In genomic region chr22:48714231-48714630, GRCh38 we compare ENCODE assay signal across 24 cellular contexts.
"Had no signal": no experiment of that assay in that cellular context is flagged by ENCODE, and none has a peak within 500 bp of the region (broad histone marks: within the 10 kb centered on the region; RNA-seq: fewer than 3 reads in every experiment).

No MANE protein-coding gene starts in this region.

- H3K27ac ChIP-seq: brain microvascular endothelial cell, foreskin keratinocyte, heart right ventricle, neural progenitor cell, right lobe of liver, stomach, thyroid gland, upper lobe of left lung had no signal

- DNase-seq: activated CD4-positive, alpha-beta memory T cell treated with anti-CD3 and anti-CD28 coated beads, Interleukin-2, amount 10 ng/mL, durations not matched to agents 7 days and 5 days; activated CD4-positive, alpha-beta T cell treated with anti-CD3 and anti-CD28 coated beads for 1 hour; activated CD4-positive, alpha-beta T cell treated with anti-CD3 and anti-CD28 coated beads, Interleukin-2, amount 10 ng/mL, durations not matched to agents 7 days and 5 days; activated CD8-positive, alpha-beta memory T cell treated with anti-CD3 and anti-CD28 coated beads, Interleukin-2, amount 50 U/mL, for 48 hours; activated naive CD8-positive, alpha-beta T cell treated with anti-CD3 and anti-CD28 coated beads, Interleukin-2, amount 10 ng/mL, durations not matched to agents 7 days and 5 days; activated T-cell treated with anti-CD3 and anti-CD28 coated beads, Interleukin-2, amount 50 U/mL, for 24 hours; brain microvascular endothelial cell; caudate nucleus; foreskin keratinocyte; heart right ventricle; naive B cell; small intestine; stimulated activated CD4-positive, alpha-beta T cell treated with anti-CD3 and anti-CD28 coated beads, Interleukin-1b, Interleukin-23, amount 100 ng/mL, for 48 hours; stimulated activated CD4-positive, alpha-beta T cell treated with anti-CD3 and anti-CD28 coated beads, Interleukin-4, amount 100 ng/mL, for 4 hours; stimulated activated CD8-positive, alpha-beta memory T cell treated with anti-CD3 and anti-CD28 coated beads, Interleukin-4, amount 100 ng/mL, for 48 hours; stimulated activated naive B cell treated with anti-CD40 and anti-IgM and Interleukin-4, amounts not matched to agents 10 μg/mL and 1 μg/mL and 100 μg/mL, for 72 hours; stomach; T-helper 2 cell; thyroid gland had no signal

- H3K4me3 ChIP-seq: heart right ventricle, neural progenitor cell, right lobe of liver, stomach, thyroid gland, upper lobe of left lung had no signal

- H3K27me3 ChIP-seq: brain microvascular endothelial cell, foreskin keratinocyte, neural progenitor cell, right lobe of liver, thyroid gland, upper lobe of left lung had no signal

- ATAC-seq: esophagus mucosa; foreskin keratinocyte; heart right ventricle; left lobe of liver; right lobe of liver; stimulated activated naive B cell treated with anti-CD40 and anti-IgM and Interleukin-4, amounts not matched to agents 10 μg/mL and 1 μg/mL and 100 μg/mL, for 72 hours had no signal

- H3K9me3 ChIP-seq: right lobe of liver, thyroid gland, upper lobe of left lung had no signal

- H3K36me3 ChIP-seq: brain microvascular endothelial cell, heart right ventricle, neural progenitor cell, right lobe of liver, stomach, thyroid gland, upper lobe of left lung had no signal

- H3K4me1 ChIP-seq: foreskin keratinocyte, heart right ventricle, neural progenitor cell, right lobe of liver, stomach, thyroid gland, upper lobe of left lung had no signal
